In genomic region chr10:64059884-64060283, GRCh38 we compare ENCODE assay signal across 22 cellular contexts.
"Had no signal": no experiment of that assay in that cellular context is flagged by ENCODE, and none has a peak within 500 bp of the region (broad histone marks: within the 10 kb centered on the region; RNA-seq: fewer than 3 reads in every experiment).

No MANE protein-coding gene starts in this region.

- H3K9me3 ChIP-seq: SJSA1 had no signal

- H3K27ac ChIP-seq: HL-60, SJSA1, SK-N-MC had no signal

- H3K4me1 ChIP-seq: SJSA1 had no signal

- DNase-seq: KBM-7, MV-4-11, NCI-H1048, NCI-H1105, NCI-H1417, NCI-H1436 treated with DMSO at 0.1 percent for 48 hours, NCI-H1694, NCI-H187 treated with DMSO at 0.1 percent for 48 hours, NCI-H2081, NCI-H2171, NCI-H226, NCI-H446, NCI-H510A, NCI-H524 treated with DMSO at 0.1 percent for 48 hours, NCI-H69, NCI-H774, Right ventricle myocardium superior, RPMI8226, SIG-M5 had no signal

- H3K36me3 ChIP-seq: SJSA1 had no signal

- H3K4me3 ChIP-seq: SJSA1, SK-N-MC had no signal

- H3K27me3 ChIP-seq: SJSA1 had no signal
